In the genomic region with DNA sequence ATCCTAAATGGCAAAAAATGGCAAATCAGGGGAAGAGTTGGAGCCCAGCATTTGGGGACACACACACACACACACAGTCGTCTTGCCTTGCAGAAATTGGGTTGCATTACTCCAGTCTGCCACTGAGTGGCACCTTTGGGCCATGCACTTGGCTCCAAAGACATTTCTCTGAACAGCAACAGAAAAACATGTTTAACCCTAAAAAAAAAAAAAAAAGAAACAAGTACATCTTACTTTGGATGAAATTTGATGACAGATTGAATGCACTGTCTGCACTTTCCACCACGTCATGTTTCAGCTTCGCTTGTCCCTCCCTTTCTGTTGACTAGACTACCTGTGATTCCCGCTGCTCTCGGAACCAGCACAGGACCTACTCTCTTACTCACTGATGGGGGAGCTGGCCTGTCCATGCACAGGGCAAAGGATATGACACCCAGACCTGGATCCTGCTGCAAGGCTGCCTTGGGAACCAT, we compare ENCODE assay signal across 8 cellular contexts.
DNase-seq lines count a peak whose midpoint lies in the region; ATAC-seq and TF ChIP-seq lines count a peak whose summit lies in the region.

No MANE protein-coding gene starts in this region.

- no peaks in the 10 kb centered on the region for H3K27me3 Mint-ChIP-seq in activated CD4-positive, alpha-beta T cell treated with anti-CD3 and anti-CD28 coated beads, Interleukin-2, amount 10 ng/mL, durations not matched to agents 7 days and 5 days

- peak; percentile 74 for ATAC-seq in lung (ENCODE audit: insufficient read depth, low FRiP score)

- H3K4me1 Mint-ChIP-seq in activated CD4-positive, alpha-beta T cell treated with anti-CD3 and anti-CD28 coated beads, Interleukin-2, amount 10 ng/mL, durations not matched to agents 7 days and 5 days = peaks cover 81% of the 10 kb centered on the region

- no peaks in the 10 kb centered on the region for H3K9me3 ChIP-seq in lung (ENCODE audit: control insufficient read depth in 2 of 2, insufficient read depth in 1 of 2, low read length in 1 of 2)

- no peak overlapping the region for H3K27ac ChIP-seq in lung (ENCODE audit: low read depth in 1 of 2, low read length in 1 of 2)

- peak overlapping the region; percentile 23 for H3K4me3 Mint-ChIP-seq in activated CD4-positive, alpha-beta T cell treated with anti-CD3 and anti-CD28 coated beads, Interleukin-2, amount 10 ng/mL, durations not matched to agents 7 days and 5 days

- no peaks in the 10 kb centered on the region for H3K36me3 ChIP-seq in lung (ENCODE audit: control insufficient read depth in 2 of 2, insufficient read depth in 2 of 2, low read length in 2 of 2)

- WGBS in lung, 2 donors = 45 to 50% methylated on average over 5 of the region's 5 CpGs

- no peak overlapping the region for H3K4me3 ChIP-seq in lung

- H3K9me3 Mint-ChIP-seq in activated CD4-positive, alpha-beta T cell treated with anti-CD3 and anti-CD28 coated beads, Interleukin-2, amount 10 ng/mL, durations not matched to agents 7 days and 5 days = peaks cover 21% of the 10 kb centered on the region

- DNase-seq in SKM-1 treated with dmso at 0.1 percent for 144 hours (lab: John Stamatoyannopoulos, UW; ENCODE audit: unreplicated experiment) (peak; percentile 3), SKM-1 (lab: John Stamatoyannopoulos, UW; ENCODE audit: unreplicated experiment) (no peak), NCI-H226 (peak; percentile 43), dermis blood vessel endothelial cell (peak; percentile 91), lung (ENCODE audit: low spot score) (peak; percentile 55), NCI-H2029 treated with DMSO at 0.1 percent for 48 hours (lab: John Stamatoyannopoulos, UW) (no peak)
- DNase-seq in activated CD4-positive, alpha-beta T cell treated with anti-CD3 and anti-CD28 coated beads, Interleukin-2, amount 10 ng/mL, durations not matched to agents 7 days and 5 days = peak; percentile 87
- DNase-seq in stimulated activated CD8-positive, alpha-beta memory T cell treated with anti-CD3 and anti-CD28 coated beads, Interleukin-15, amount 100 ng/mL, for 24 hours (ENCODE audit: low read depth) = peak; percentile 25

- peak overlapping the region; percentile 94 for H3K27ac Mint-ChIP-seq in activated CD4-positive, alpha-beta T cell treated with anti-CD3 and anti-CD28 coated beads, Interleukin-2, amount 10 ng/mL, durations not matched to agents 7 days and 5 days

- H3K4me1 ChIP-seq in lung (ENCODE audit: control insufficient read depth in 2 of 2, insufficient read depth in 2 of 2, low read length in 2 of 2) = no peaks in the 10 kb centered on the region

- TF ChIP-seq CTCF in lung (IDR thresholded peaks at IDR 0.05; ENCODE audit: control extremely low read depth, extremely low read depth) = peak; percentile 92

- no peaks in the 10 kb centered on the region for H3K27me3 ChIP-seq in lung (ENCODE audit: control insufficient read depth, insufficient read depth)

- CTCF ChIA-PET in activated CD4-positive, alpha-beta T cell treated with anti-CD3 and anti-CD28 coated beads, Interleukin-2, amount 10 ng/mL, durations not matched to agents 7 days and 5 days (lab: Charles Lee) = interaction anchor here (0.6 to 9.0 kb wide), 27 partner anchors 10 to 942 kb away, joined by 3 to 83 read pairs (median 4); partner anchors contain the start of genes DCAF4 and DPF3

- H3K36me3 Mint-ChIP-seq in activated CD4-positive, alpha-beta T cell treated with anti-CD3 and anti-CD28 coated beads, Interleukin-2, amount 10 ng/mL, durations not matched to agents 7 days and 5 days (ENCODE audit: low read depth) = peaks cover 26% of the 10 kb centered on the region

- POLR2A ChIA-PET in activated CD4-positive, alpha-beta T cell treated with anti-CD3 and anti-CD28 coated beads, Interleukin-2, amount 10 ng/mL, durations not matched to agents 7 days and 5 days (lab: Charles Lee) = interaction anchor here (0.5 kb wide), 1 partner anchor 386 kb away, joined by 3 read pairs; no protein-coding TSS in a partner anchor

Comparison
In these comparisons a context has a peak if more than half of its experiments do, and no peak if none do; other contexts are left out.
1. DNase-seq: peak in SKM-1 treated with dmso at 0.1 percent for 144 hours (single experiment), NCI-H226 (single experiment), activated CD4-positive, alpha-beta T cell treated with anti-CD3 and anti-CD28 coated beads, Interleukin-2, amount 10 ng/mL, durations not matched to agents 7 days and 5 days (single experiment), dermis blood vessel endothelial cell (single experiment), lung (single experiment) and stimulated activated CD8-positive, alpha-beta memory T cell treated with anti-CD3 and anti-CD28 coated beads, Interleukin-15, amount 100 ng/mL, for 24 hours (single experiment); none in SKM-1 (single experiment) and NCI-H2029 treated with DMSO at 0.1 percent for 48 hours (single experiment).